In the genomic region with DNA sequence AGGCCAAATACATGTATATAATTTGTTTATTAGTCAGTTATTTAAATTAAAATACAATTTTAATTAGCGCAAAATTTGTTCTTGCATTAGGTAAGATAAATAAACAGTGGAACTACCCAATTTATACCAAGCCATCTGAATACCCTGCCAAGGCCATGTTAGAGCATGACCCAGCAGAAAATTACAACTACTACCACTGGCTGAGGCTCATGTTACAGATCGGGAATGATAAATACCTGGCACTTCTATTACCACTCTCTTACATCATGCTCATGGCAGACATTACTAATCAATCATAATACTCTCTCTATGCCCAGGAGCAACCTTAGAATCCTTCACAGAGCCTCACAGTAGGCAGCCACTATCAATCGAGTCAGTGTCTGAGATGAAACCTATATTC, we compare ENCODE assay signal across 16 cellular contexts. TPM values are rescaled to one million over a fixed set of nuclear protein-coding genes. Genes with fewer than 3 reads are reported as not detected.
DNase-seq lines count a peak whose midpoint lies in the region; TF ChIP-seq lines count a peak whose summit lies in the region.
"Had no signal": no experiment of that assay in that cellular context is flagged by ENCODE, and none has a peak within 500 bp of the region (broad histone marks: within the 10 kb centered on the region; RNA-seq: fewer than 3 reads in every experiment).

No MANE protein-coding gene starts in this region.

- BruUV-seq in Caco-2 (replicated peaks; lab: Mats Ljungman, UMichigan) = no TSS peak

- DNase-seq in Caco-2 (peak in 1 of 2 experiments; percentile 14), LoVo (ENCODE audit: low spot score) (peak; percentile 17), RWPE1 (ENCODE audit: low spot score) (peak; percentile 37), fibroblast of lung (ENCODE audit: low read depth in 2 of 2) (peak; percentile 11 to 79), dermis blood vessel endothelial cell (no peak), T-helper 2 cell (no peak), cerebellar cortex (ENCODE audit: low spot score) (no peak)
- DNase-seq in stimulated activated CD4-positive, alpha-beta T cell treated with anti-CD3 and anti-CD28 coated beads, Interleukin-4, amount 100 ng/mL, for 4 hours = no peak
- DNase-seq: activated CD4-positive, CD25-positive, alpha-beta regulatory T cell treated with anti-CD3 and anti-CD28 coated beads, Interleukin-2, amount 50 U/mL, for 72 hours; activated T-cell treated with anti-CD3 and anti-CD28 coated beads, Interleukin-2, amount 50 U/mL, for 48 hours; MV-4-11; naive B cell; sigmoid colon; upper lobe of left lung had no signal

- H3K4me1 ChIP-seq in Caco-2 (no peaks in the 10 kb centered on the region), fibroblast of lung (ENCODE audit: control insufficient read depth, extremely low read depth, insufficient read depth, low read length) (no peaks in the 10 kb centered on the region)
- H3K4me1 ChIP-seq: sigmoid colon, upper lobe of left lung had no signal

- no peak for TF ChIP-seq CTCF in Caco-2 (IDR thresholded peaks at IDR 0.05; ENCODE audit: insufficient read depth in 1 of 2, low read depth in 1 of 2, low read length in 1 of 2, severe bottlenecking in 1 of 2, unreplicated experiment in 1 of 2)
- TF ChIP-seq CTCF in RWPE1 (conservative IDR thresholded peaks at IDR 0.05; ENCODE audit: low read depth) = no peak
- no peak for TF ChIP-seq CTCF in fibroblast of lung (conservative IDR thresholded peaks at IDR 0.05 in 1 of 2, IDR thresholded peaks at IDR 0.05 in 1 of 2; ENCODE audit: low read depth in 1 of 2, low read length in 2 of 2)

- H3K36me3 Mint-ChIP-seq in Caco-2 (ENCODE audit: insufficient read depth, unreplicated experiment) = no peaks in the 10 kb centered on the region
- H3K36me3 Mint-ChIP-seq: naive B cell had no signal

- H3K4me3 Mint-ChIP-seq in Caco-2 (ENCODE audit: unreplicated experiment) = no peak overlapping the region
- H3K4me3 Mint-ChIP-seq: naive B cell had no signal

- intact Hi-C loops in Caco-2 (cut with micrococcal nuclease; ENCODE audit: unreplicated experiment) = no loop called here

- no peak overlapping the region for H3K4me3 ChIP-seq in Caco-2 (ENCODE audit: low read depth, low read length)
- H3K4me3 ChIP-seq in fibroblast of lung (replicated peaks in 1 of 4; ENCODE audit: control extremely low read depth in 1 of 4, insufficient read depth in 1 of 4, low read depth in 3 of 4, low read length in 4 of 4) = no peak overlapping the region
- H3K4me3 ChIP-seq: sigmoid colon, upper lobe of left lung had no signal

- H4K20me1 ChIP-seq in fibroblast of lung (ENCODE audit: control insufficient read depth, extremely low read depth, insufficient read depth, low read length) = no peaks in the 10 kb centered on the region

- H3K27me3 Mint-ChIP-seq in Caco-2 (ENCODE audit: insufficient read depth, unreplicated experiment) = peaks cover 13% of the 10 kb centered on the region

- H2AFZ ChIP-seq in fibroblast of lung (ENCODE audit: low read length) = no peak overlapping the region

- H3K27me3 ChIP-seq in Caco-2 (replicated peaks; ENCODE audit: control insufficient read depth, insufficient read depth, low read length) (no peaks in the 10 kb centered on the region), fibroblast of lung (ENCODE audit: control insufficient read depth, insufficient read depth, low read length) (no peaks in the 10 kb centered on the region)
- H3K27me3 ChIP-seq: sigmoid colon, upper lobe of left lung had no signal

- H3K9me3 Mint-ChIP-seq in Caco-2 (ENCODE audit: unreplicated experiment) = no peaks in the 10 kb centered on the region
- H3K9me3 Mint-ChIP-seq: naive B cell had no signal

- H3K27ac ChIP-seq in RWPE1 (no peak overlapping the region), fibroblast of lung (ENCODE audit: insufficient read depth, low read length) (no peak overlapping the region)
- H3K27ac ChIP-seq: sigmoid colon, upper lobe of left lung had no signal

- CTCF ChIA-PET in Caco-2 (lab: Charles Lee) = no interaction called here
- CTCF ChIA-PET in RWPE1 (lab: Yijun Ruan, JAX) = interaction anchor here (1.8 kb wide), 1 partner anchor 22 kb away, joined by 5 read pairs; no protein-coding TSS in a partner anchor

- H3K79me2 ChIP-seq in fibroblast of lung (ENCODE audit: control insufficient read depth, insufficient read depth, low read length) = no peaks in the 10 kb centered on the region

- H3K4me2 ChIP-seq in fibroblast of lung (ENCODE audit: extremely low read depth, insufficient read depth, low read length) = no peak overlapping the region

- peaks cover 13% of the 10 kb centered on the region for H3K4me1 Mint-ChIP-seq in Caco-2 (ENCODE audit: low read depth, unreplicated experiment)

- H3K36me3 ChIP-seq in Caco-2 (ENCODE audit: control insufficient read depth, insufficient read depth, low read length) (no peaks in the 10 kb centered on the region), fibroblast of lung (ENCODE audit: control insufficient read depth, insufficient read depth, low read length) (no peaks in the 10 kb centered on the region)
- H3K36me3 ChIP-seq: sigmoid colon, upper lobe of left lung had no signal

- no peak overlapping the region for H3K9ac ChIP-seq in fibroblast of lung (ENCODE audit: insufficient read depth, low read length)

- peak overlapping the region; percentile 2 for H3K27ac Mint-ChIP-seq in Caco-2 (ENCODE audit: unreplicated experiment)
- H3K27ac Mint-ChIP-seq: naive B cell had no signal

- POLR2A ChIA-PET in Caco-2 (lab: Charles Lee) (no interaction called here), RWPE1 (lab: Yijun Ruan, JAX; ENCODE audit: low non-redundant PET) (no interaction called here)

- H3K9me3 ChIP-seq in Caco-2 (no peaks in the 10 kb centered on the region), fibroblast of lung (ENCODE audit: control insufficient read depth, insufficient read depth, low read depth, low read length) (no peaks in the 10 kb centered on the region)
- H3K9me3 ChIP-seq: sigmoid colon, upper lobe of left lung had no signal

RNA-seq across cellular contexts. Expression of a gene that starts 21.2 kb away (rescaled TPM):
- total RNA-seq in Caco-2 (2022) = not detected in 2 replicates
- total RNA-seq in fibroblast of lung = 0.51 and 4.0 TPM in 2 replicates
- 0.20 TPM in 2 replicates for polyA plus RNA-seq in fibroblast of lung
- polyA plus RNA-seq in fibroblast of lung (2012) = 0.30 and 0.42 TPM in 2 replicates
- polyA minus RNA-seq in fibroblast of lung (ENCODE audit: low replicate concordance) = not detected in 2 replicates
- total RNA-seq in dermis blood vessel endothelial cell = not detected in 2 replicates
- total RNA-seq: epithelial cell of proximal tubule, sigmoid colon had no signal
- polyA plus RNA-seq: BJ had no signal

RNA-seq across cellular contexts. Expression of a gene that starts 58.9 kb away (rescaled TPM):
- total RNA-seq in Caco-2 (2022) (31.2 and 32.1 TPM in 2 replicates), fibroblast of lung (132 and 209 TPM in 2 replicates), dermis blood vessel endothelial cell (90.4 and 109 TPM in 2 replicates)
- 218 and 253 TPM in 2 replicates for polyA plus RNA-seq in fibroblast of lung
- polyA plus RNA-seq in fibroblast of lung (2012) = 165 and 171 TPM in 2 replicates
- 199 and 251 TPM in 2 replicates for polyA minus RNA-seq in fibroblast of lung (ENCODE audit: low replicate concordance)

Comparison
In these comparisons a context has a peak if more than half of its experiments do, and no peak if none do; other contexts are left out.
1. DNase-seq: peak in LoVo (single experiment), RWPE1 (single experiment) and fibroblast of lung (2 of 2); none in dermis blood vessel endothelial cell (single experiment), T-helper 2 cell (0 of 5), cerebellar cortex (single experiment) and stimulated activated CD4-positive, alpha-beta T cell treated with anti-CD3 and anti-CD28 coated beads, Interleukin-4, amount 100 ng/mL, for 4 hours (0 of 2).